ENCODE assay signal across 1 cellular context in genomic region chr19:53504903-53505302, GRCh38.
TF ChIP-seq lines count a peak whose summit lies in the region.

No MANE protein-coding gene starts in this region.

TF ChIP-seq in H1, 55 proteins besides CTCF, POLR2A, EP300 and RAD21:
- TF ChIP-seq TAF7 (optimal IDR thresholded peaks at IDR 0.05; ENCODE audit: borderline replicate concordance, low read depth, low read length) (no peak), KDM1A (IDR thresholded peaks at IDR 0.05; ENCODE audit: borderline replicate concordance, low read length) (no peak), PHF8 (conservative IDR thresholded peaks at IDR 0.05; ENCODE audit: low read depth, low read length) (no peak), SIX5 (IDR thresholded peaks at IDR 0.05; ENCODE audit: low read depth, low read length) (no peak), TCF12 (IDR thresholded peaks at IDR 0.05; ENCODE audit: low read depth, low read length) (no peak), RXRA (IDR thresholded peaks at IDR 0.05; ENCODE audit: insufficient read depth, low read depth, low read length) (no peak), MAX (IDR thresholded peaks at IDR 0.05) (no peak), SRF (IDR thresholded peaks at IDR 0.05; ENCODE audit: low read depth, low read length) (no peak), GTF2F1 (IDR thresholded peaks at IDR 0.05; ENCODE audit: borderline replicate concordance, low read depth, low read length) (no peak), SIN3A (conservative IDR thresholded peaks at IDR 0.05 in 1 of 2, IDR thresholded peaks at IDR 0.05 in 1 of 2; ENCODE audit: low read depth in 1 of 2, low read length in 2 of 2) (no peak), CEBPB (IDR thresholded peaks at IDR 0.05; ENCODE audit: low read depth, low read length) (no peak), CBX5 (IDR thresholded peaks at IDR 0.05; ENCODE audit: low read depth, low read length) (no peak), CBX8 (IDR thresholded peaks at IDR 0.05; ENCODE audit: borderline replicate concordance, low read depth, low read length) (no peak), BCL11A (IDR thresholded peaks at IDR 0.05; ENCODE audit: low read depth in 2 of 2, low read length in 2 of 2) (no peak), ATF3 (IDR thresholded peaks at IDR 0.05; ENCODE audit: insufficient read depth, low read depth, low read length) (no peak), RFX5 (IDR thresholded peaks at IDR 0.05; ENCODE audit: borderline replicate concordance, low read depth, low read length) (no peak), RBBP5 (IDR thresholded peaks at IDR 0.05; ENCODE audit: borderline replicate concordance, low read depth, low read length) (no peak), NANOG (IDR thresholded peaks at IDR 0.05; ENCODE audit: insufficient read depth, low read depth, low read length, poor library complexity, severe bottlenecking) (no peak)
- TF ChIP-seq, protein P1, sequence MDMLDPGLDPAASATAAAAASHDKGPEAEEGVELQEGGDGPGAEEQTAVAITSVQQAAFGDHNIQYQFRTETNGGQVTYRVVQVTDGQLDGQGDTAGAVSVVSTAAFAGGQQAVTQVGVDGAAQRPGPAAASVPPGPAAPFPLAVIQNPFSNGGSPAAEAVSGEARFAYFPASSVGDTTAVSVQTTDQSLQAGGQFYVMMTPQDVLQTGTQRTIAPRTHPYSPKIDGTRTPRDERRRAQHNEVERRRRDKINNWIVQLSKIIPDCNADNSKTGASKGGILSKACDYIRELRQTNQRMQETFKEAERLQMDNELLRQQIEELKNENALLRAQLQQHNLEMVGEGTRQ (IDR thresholded peaks at IDR 0.05; ENCODE audit: low read length), result no peak
